Comparison of ENCODE assay signal across 8 cellular contexts in the genomic region with DNA sequence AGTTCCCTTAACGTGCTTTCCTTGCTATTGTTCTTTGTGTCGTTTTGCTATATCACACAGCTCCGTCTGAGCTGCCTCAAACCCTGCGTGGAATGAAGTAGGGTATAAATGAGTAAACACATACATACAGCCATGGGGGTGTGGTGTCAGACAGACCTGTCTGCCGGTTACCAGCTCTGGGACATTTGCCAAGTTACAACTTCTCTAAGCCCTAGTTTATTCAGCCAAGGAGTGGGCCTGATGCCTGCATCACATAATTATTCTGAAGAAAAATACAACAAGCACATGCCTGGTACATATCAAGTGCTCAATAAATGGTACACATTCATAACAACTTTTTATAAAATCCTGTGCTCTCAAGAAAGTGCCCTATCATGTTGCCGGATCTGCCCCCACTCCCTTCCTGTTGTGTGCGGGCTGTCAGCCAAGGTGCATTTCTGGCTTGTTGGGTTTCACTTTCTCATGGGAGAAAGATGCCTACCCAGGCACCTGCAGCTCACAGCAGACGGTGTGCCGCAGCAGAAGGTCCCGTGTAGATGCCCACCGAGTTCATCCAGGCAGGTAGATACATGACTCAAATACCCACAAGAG. TPM values are rescaled to one million over a fixed set of nuclear protein-coding genes. Genes with fewer than 3 reads are reported as not detected.
DNase-seq lines count a peak whose midpoint lies in the region; ATAC-seq and TF ChIP-seq lines count a peak whose summit lies in the region.

No MANE protein-coding gene starts in this region.

- H3K27me3 ChIP-seq in esophagus squamous epithelium = peaks cover 0 to 47% (median 0%) of the 10 kb centered on the region in 4 donors

- peak overlapping the region; percentile 76 for H3K4me3 Mint-ChIP-seq in activated CD8-positive, alpha-beta T cell treated with anti-CD3 and anti-CD28 coated beads, Interleukin-2, amount 10 ng/mL, durations not matched to agents 7 days and 5 days

- peaks cover 2% of the 10 kb centered on the region for H3K36me3 Mint-ChIP-seq in activated CD8-positive, alpha-beta T cell treated with anti-CD3 and anti-CD28 coated beads, Interleukin-2, amount 10 ng/mL, durations not matched to agents 7 days and 5 days (ENCODE audit: low read depth)

- CTCF ChIA-PET in activated CD8-positive, alpha-beta T cell treated with anti-CD3 and anti-CD28 coated beads, Interleukin-2, amount 10 ng/mL, durations not matched to agents 7 days and 5 days (lab: Charles Lee) = interaction anchor here (0.5 to 3.5 kb wide), 14 partner anchors 14 to 154 kb away, joined by 3 to 18 read pairs (median 5); a partner anchor contains a TSS

- peaks cover 36% of the 10 kb centered on the region for H3K4me1 Mint-ChIP-seq in activated CD8-positive, alpha-beta T cell treated with anti-CD3 and anti-CD28 coated beads, Interleukin-2, amount 10 ng/mL, durations not matched to agents 7 days and 5 days (ENCODE audit: low read depth)

- peak; percentile 64 for ATAC-seq in HG02571 (IDR thresholded peaks at IDR 0.05; ENCODE audit: unreplicated experiment)
- peak; percentile 97 for ATAC-seq in activated CD8-positive, alpha-beta T cell treated with anti-CD3 and anti-CD28 coated beads, Interleukin-2, amount 10 ng/mL, durations not matched to agents 7 days and 5 days

- TF ChIP-seq CTCF in GM12864 (IDR thresholded peaks at IDR 0.05; ENCODE audit: low read depth, low read length, missing control alignments) (no peak), esophagus squamous epithelium (IDR thresholded peaks at IDR 0.05) (no peak)

- H3K4me3 ChIP-seq in GM12864 (ENCODE audit: low read depth, low read length) (peak overlapping the region; percentile 13; the same call in 1 of the 2 replicates), esophagus squamous epithelium (no peak overlapping the region)

- no peaks in the 10 kb centered on the region for H3K27me3 Mint-ChIP-seq in activated CD8-positive, alpha-beta T cell treated with anti-CD3 and anti-CD28 coated beads, Interleukin-2, amount 10 ng/mL, durations not matched to agents 7 days and 5 days (ENCODE audit: low read depth)

- intact Hi-C loops in esophagus squamous epithelium (cut with DNase I) = no loop called here

- H3K4me1 ChIP-seq in esophagus squamous epithelium = peaks cover 22 to 38% (median 30%) of the 10 kb centered on the region in 3 donors

- no peaks in the 10 kb centered on the region for H3K9me3 ChIP-seq in esophagus squamous epithelium

- POLR2A ChIA-PET in activated CD8-positive, alpha-beta T cell treated with anti-CD3 and anti-CD28 coated beads, Interleukin-2, amount 10 ng/mL, durations not matched to agents 7 days and 5 days (lab: Charles Lee) = interaction anchor here (0.7 to 2.0 kb wide), 5 partner anchors 22 to 118 kb away, joined by 3 to 6 read pairs (median 3); no protein-coding TSS in a partner anchor

- peak overlapping the region; percentile 90 for H3K27ac Mint-ChIP-seq in activated CD8-positive, alpha-beta T cell treated with anti-CD3 and anti-CD28 coated beads, Interleukin-2, amount 10 ng/mL, durations not matched to agents 7 days and 5 days

- WGBS in esophagus squamous epithelium, 2 donors = 13 to 15% methylated on average over 11 of the region's 11 CpGs

- DNase-seq in GM12864 (ENCODE audit: low read depth) (peak; percentile 63), NCI-H2107 (lab: John Stamatoyannopoulos, UW) (peak; percentile 69), esophagus squamous epithelium (lab: John Stamatoyannopoulos, UW) (no peak), NOMO-1 treated with DMSO at 0.1 percent for 48 hours (lab: John Stamatoyannopoulos, UW; ENCODE audit: unreplicated experiment) (no peak), amniotic stem cell (lab: John Stamatoyannopoulos, UW) (no peak)
- DNase-seq in activated CD8-positive, alpha-beta T cell treated with anti-CD3 and anti-CD28 coated beads, Interleukin-2, amount 10 ng/mL, durations not matched to agents 7 days and 5 days = peak; percentile 87
- DNase-seq in stimulated activated CD8-positive, alpha-beta memory T cell treated with anti-CD3 and anti-CD28 coated beads, Interleukin-4, amount 100 ng/mL, for 1 hour (ENCODE audit: low read depth in 2 of 2, low spot score in 1 of 2) = peak; percentile 23 to 49

- TF ChIP-seq POLR2A in esophagus squamous epithelium (IDR thresholded peaks at IDR 0.05) = no peak

- peak overlapping the region in 3 of 4 donors; percentile 53 to 70 (median 65) for H3K27ac ChIP-seq in esophagus squamous epithelium

- H3K36me3 ChIP-seq in esophagus squamous epithelium = no peaks in the 10 kb centered on the region

- H3K9me3 Mint-ChIP-seq in activated CD8-positive, alpha-beta T cell treated with anti-CD3 and anti-CD28 coated beads, Interleukin-2, amount 10 ng/mL, durations not matched to agents 7 days and 5 days (ENCODE audit: insufficient read depth) = no peaks in the 10 kb centered on the region

RNA-seq across cellular contexts. Expression of a gene that starts 30.5 kb away (rescaled TPM):
- 10 to 100 TPM; 11.1 to 12.0 TPM for total RNA-seq in activated CD8-positive, alpha-beta T cell treated with anti-CD3 and anti-CD28 coated beads, Interleukin-2, amount 10 ng/mL, durations not matched to agents 7 days and 5 days
- total RNA-seq in esophagus squamous epithelium = 1 to 10 TPM in 2 of 4 donors, under 1 TPM in 2; 0.18 to 2.3 (median 0.92) TPM

Comparison
In these comparisons a context has a peak if more than half of its experiments do, and no peak if none do; other contexts are left out.
1. DNase-seq: peak in GM12864 (single experiment), NCI-H2107 (single experiment), activated CD8-positive, alpha-beta T cell treated with anti-CD3 and anti-CD28 coated beads, Interleukin-2, amount 10 ng/mL, durations not matched to agents 7 days and 5 days (single experiment) and stimulated activated CD8-positive, alpha-beta memory T cell treated with anti-CD3 and anti-CD28 coated beads, Interleukin-4, amount 100 ng/mL, for 1 hour (2 of 2); none in esophagus squamous epithelium (single experiment), NOMO-1 treated with DMSO at 0.1 percent for 48 hours (single experiment) and amniotic stem cell (single experiment).